Comparison of ENCODE assay signal across 37 cellular contexts in genomic region chr15:32739522-32739921, GRCh38. TPM values are rescaled to one million over a fixed set of nuclear protein-coding genes. Genes with fewer than 3 reads are reported as not detected.
"Had no signal": no experiment of that assay in that cellular context is flagged by ENCODE, and none has a peak within 500 bp of the region (broad histone marks: within the 10 kb centered on the region; RNA-seq: fewer than 3 reads in every experiment).

No MANE protein-coding gene starts in this region.

- ATAC-seq: activated CD4-positive, alpha-beta T cell treated with anti-CD3 and anti-CD28 coated beads for 36 hours; activated CD8-positive, alpha-beta memory T cell treated with anti-CD3 and anti-CD28 coated beads, Interleukin-2, amount 10 ng/mL, durations not matched to agents 7 days and 5 days; activated CD8-positive, alpha-beta T cell treated with anti-CD3 and anti-CD28 coated beads, Interleukin-2, amount 10 ng/mL, durations not matched to agents 7 days and 5 days; activated naive CD8-positive, alpha-beta T cell treated with anti-CD3 and anti-CD28 coated beads, Interleukin-2, amount 50 U/mL, for 24 hours; body of pancreas; foreskin keratinocyte; gastrocnemius medialis; heart left ventricle had no signal

- H3K36me3 ChIP-seq: adrenal gland, esophagus squamous epithelium, gastrocnemius medialis, heart left ventricle, WERI-Rb-1 had no signal

- H3K9me3 ChIP-seq: body of pancreas, esophagus squamous epithelium, gastrocnemius medialis had no signal

- DNase-seq: activated CD4-positive, alpha-beta memory T cell treated with anti-CD3 and anti-CD28 coated beads for 36 hours; activated CD4-positive, alpha-beta T cell treated with anti-CD3 and anti-CD28 coated beads for 36 hours; activated CD4-positive, alpha-beta T cell treated with anti-CD3 and anti-CD28 coated beads, Interleukin-2, amount 10 ng/mL, durations not matched to agents 24 days and 14 days; activated CD4-positive, CD25-positive, alpha-beta regulatory T cell; activated CD4-positive, CD25-positive, alpha-beta regulatory T cell treated with anti-CD3 and anti-CD28 coated beads, Interleukin-2, amount 50 U/mL, for 72 hours; activated CD8-positive, alpha-beta memory T cell treated with anti-CD3 and anti-CD28 coated beads, Interleukin-2, amount 10 ng/mL, durations not matched to agents 7 days and 5 days; activated CD8-positive, alpha-beta memory T cell treated with anti-CD3 and anti-CD28 coated beads, Interleukin-2, amount 50 U/mL, for 4 hours; activated CD8-positive, alpha-beta T cell treated with anti-CD3 and anti-CD28 coated beads, Interleukin-2, amount 10 ng/mL, durations not matched to agents 7 days and 5 days; activated effector memory CD4-positive, alpha-beta T cell treated with anti-CD3 and anti-CD28 coated beads, Interleukin-2, amount 50 U/mL, for 16 hours; activated naive CD4-positive, alpha-beta T cell treated with anti-CD3 and anti-CD28 coated beads for 36 hours; activated naive CD8-positive, alpha-beta T cell treated with anti-CD3 and anti-CD28 coated beads for 36 hours; activated naive CD8-positive, alpha-beta T cell treated with anti-CD3 and anti-CD28 coated beads, Interleukin-2, amount 50 U/mL, for 24 hours; activated T-cell treated with anti-CD3 and anti-CD28 coated beads, Interleukin-2, amount 50 U/mL, for 1 hour; activated T-cell treated with anti-CD3 and anti-CD28 coated beads, Interleukin-2, amount 50 U/mL, for 48 hours; adrenal gland; amygdala; aorta; body of pancreas; caudate nucleus; cortex of kidney; dermis blood vessel endothelial cell; effector CD4-positive, alpha-beta T cell; esophagus squamous epithelium; foreskin keratinocyte; gastrocnemius medialis; glutamatergic neuron; heart left ventricle; hypothalamus; T1000; WERI-Rb-1 had no signal

- H3K4me3 ChIP-seq: adrenal gland, body of pancreas, esophagus squamous epithelium, gastrocnemius medialis, heart left ventricle had no signal

- H3K27me3 ChIP-seq: adrenal gland, body of pancreas, esophagus squamous epithelium, foreskin keratinocyte, gastrocnemius medialis, heart left ventricle had no signal

- H3K27ac ChIP-seq: adrenal gland, body of pancreas, epithelial cell of prostate, esophagus squamous epithelium, foreskin keratinocyte, gastrocnemius medialis, heart left ventricle, WERI-Rb-1 had no signal

- H3K4me1 ChIP-seq: adrenal gland, body of pancreas, esophagus squamous epithelium, foreskin keratinocyte, gastrocnemius medialis, heart left ventricle had no signal

- FAIRE-seq: colon, endometrium, endothelial cell of umbilical vein had no signal

RNA-seq across cellular contexts. Expression of gene GREM1, which starts 21.7 kb away (rescaled TPM):
- total RNA-seq: activated CD4-positive, alpha-beta memory T cell treated with anti-CD3 and anti-CD28 coated beads for 36 hours; activated CD4-positive, alpha-beta T cell treated with anti-CD3 and anti-CD28 coated beads for 36 hours; activated CD4-positive, alpha-beta T cell treated with anti-CD3 and anti-CD28 coated beads, Interleukin-2, amount 10 ng/mL, durations not matched to agents 24 days and 14 days; activated CD8-positive, alpha-beta memory T cell treated with anti-CD3 and anti-CD28 coated beads for 36 hours; activated CD8-positive, alpha-beta memory T cell treated with anti-CD3 and anti-CD28 coated beads, Interleukin-2, amount 10 ng/mL, durations not matched to agents 7 days and 5 days; activated CD8-positive, alpha-beta T cell treated with anti-CD3 and anti-CD28 coated beads, Interleukin-2, amount 10 ng/mL, durations not matched to agents 7 days and 5 days; activated naive CD4-positive, alpha-beta T cell treated with anti-CD3 and anti-CD28 coated beads for 36 hours; activated naive CD8-positive, alpha-beta T cell treated with anti-CD3 and anti-CD28 coated beads for 36 hours; activated T-helper 1 cell treated with anti-CD3 and anti-CD28 coated beads, Interleukin-12 subunit alpha, Interleukin-12 subunit beta, Interleukin-2, Interleukin-4 antibody, amounts not matched to agents 30 ng/mL and 10 ng/mL and 1 ng/mL, durations not matched to agents 14 hours and 24 hours and 36 hours; activated T-helper 2 cell treated with anti-CD3 and anti-CD28 coated beads, Interferon-gamma antibody, Interleukin-2, Interleukin-4, amounts not matched to agents 10 μg/mL and 5 μg/mL and 100 μg/mL, durations not matched to agents 14 hours and 24 hours and 36 hours; endothelial cell of umbilical vein had no signal
- polyA plus RNA-seq: endothelial cell of umbilical vein had no signal
